Comparison of ENCODE assay signal across 1 cellular context in the genomic region with DNA sequence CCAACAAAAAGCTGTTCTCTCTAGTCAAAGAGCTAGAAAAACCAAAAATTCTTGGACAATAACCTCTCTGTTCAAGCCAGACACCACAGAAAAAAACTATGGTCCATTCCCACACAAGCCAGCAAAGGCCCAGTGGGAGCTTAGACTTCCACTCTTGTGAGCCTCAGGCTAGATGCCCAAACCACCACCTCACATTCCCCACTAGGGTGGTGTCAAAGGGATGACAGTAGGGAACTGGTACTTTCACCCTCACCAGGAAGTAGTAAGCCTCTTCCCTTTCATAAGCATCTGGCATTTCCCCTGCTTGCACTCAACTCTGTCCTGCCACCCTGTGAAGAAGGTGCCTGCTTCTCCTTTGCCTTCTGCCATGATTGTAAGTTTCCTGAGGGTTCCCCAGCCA.
TF ChIP-seq lines count a peak whose summit lies in the region.

No MANE protein-coding gene starts in this region.

TF ChIP-seq in HCT116, 20 proteins besides CTCF, POLR2A, EP300 and RAD21 (continued from another document):
- TF ChIP-seq, protein P1, sequence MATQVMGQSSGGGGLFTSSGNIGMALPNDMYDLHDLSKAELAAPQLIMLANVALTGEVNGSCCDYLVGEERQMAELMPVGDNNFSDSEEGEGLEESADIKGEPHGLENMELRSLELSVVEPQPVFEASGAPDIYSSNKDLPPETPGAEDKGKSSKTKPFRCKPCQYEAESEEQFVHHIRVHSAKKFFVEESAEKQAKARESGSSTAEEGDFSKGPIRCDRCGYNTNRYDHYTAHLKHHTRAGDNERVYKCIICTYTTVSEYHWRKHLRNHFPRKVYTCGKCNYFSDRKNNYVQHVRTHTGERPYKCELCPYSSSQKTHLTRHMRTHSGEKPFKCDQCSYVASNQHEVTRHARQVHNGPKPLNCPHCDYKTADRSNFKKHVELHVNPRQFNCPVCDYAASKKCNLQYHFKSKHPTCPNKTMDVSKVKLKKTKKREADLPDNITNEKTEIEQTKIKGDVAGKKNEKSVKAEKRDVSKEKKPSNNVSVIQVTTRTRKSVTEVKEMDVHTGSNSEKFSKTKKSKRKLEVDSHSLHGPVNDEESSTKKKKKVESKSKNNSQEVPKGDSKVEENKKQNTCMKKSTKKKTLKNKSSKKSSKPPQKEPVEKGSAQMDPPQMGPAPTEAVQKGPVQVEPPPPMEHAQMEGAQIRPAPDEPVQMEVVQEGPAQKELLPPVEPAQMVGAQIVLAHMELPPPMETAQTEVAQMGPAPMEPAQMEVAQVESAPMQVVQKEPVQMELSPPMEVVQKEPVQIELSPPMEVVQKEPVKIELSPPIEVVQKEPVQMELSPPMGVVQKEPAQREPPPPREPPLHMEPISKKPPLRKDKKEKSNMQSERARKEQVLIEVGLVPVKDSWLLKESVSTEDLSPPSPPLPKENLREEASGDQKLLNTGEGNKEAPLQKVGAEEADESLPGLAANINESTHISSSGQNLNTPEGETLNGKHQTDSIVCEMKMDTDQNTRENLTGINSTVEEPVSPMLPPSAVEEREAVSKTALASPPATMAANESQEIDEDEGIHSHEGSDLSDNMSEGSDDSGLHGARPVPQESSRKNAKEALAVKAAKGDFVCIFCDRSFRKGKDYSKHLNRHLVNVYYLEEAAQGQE (IDR thresholded peaks at IDR 0.05; ENCODE audit: low read depth) = no peak
- TF ChIP-seq POLR2AphosphoS5 (IDR thresholded peaks at IDR 0.05; ENCODE audit: low read depth, low read length) (no peak), CBX3 (IDR thresholded peaks at IDR 0.05; ENCODE audit: low read depth) (no peak)
TF ChIP-seq in HCT116: peak in this region for 0.
